In the genomic region with DNA sequence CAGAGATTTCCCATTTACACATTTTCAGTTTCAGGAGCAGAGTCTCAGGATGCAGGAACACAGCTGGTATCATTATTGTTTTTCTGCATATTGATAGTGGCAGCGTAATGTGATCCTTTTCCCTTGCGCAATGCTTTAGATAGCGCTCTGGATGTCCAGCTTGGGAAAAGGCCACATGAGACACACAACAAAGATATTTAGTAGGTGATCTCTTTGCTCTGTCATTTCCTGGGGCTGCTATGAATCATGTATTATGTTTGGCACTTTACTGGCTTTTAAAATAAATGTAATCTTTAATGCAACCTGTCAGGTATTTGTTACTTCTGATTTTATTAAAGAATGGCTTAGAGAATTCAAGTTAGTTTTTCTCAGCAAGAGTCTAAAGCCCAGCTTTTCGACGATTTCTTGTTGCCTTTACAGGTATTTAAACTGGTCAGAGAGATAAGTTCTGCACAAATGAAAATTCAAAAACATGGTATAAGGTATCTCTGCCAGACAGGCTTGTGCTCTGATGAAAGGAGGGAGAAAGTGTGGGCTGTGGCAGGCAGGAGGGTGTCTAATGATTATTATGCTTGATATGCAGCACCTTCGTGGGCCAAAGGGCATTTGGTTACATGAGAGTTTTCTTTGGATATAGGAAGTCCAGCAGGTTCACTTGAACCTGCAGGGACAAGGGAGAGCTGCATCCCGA, we compare ENCODE assay signal across 10 cellular contexts. TPM values are rescaled to one million over a fixed set of nuclear protein-coding genes. Genes with fewer than 3 reads are reported as not detected.
DNase-seq lines count a peak whose midpoint lies in the region; ATAC-seq and TF ChIP-seq lines count a peak whose summit lies in the region.
"Had no signal": no experiment of that assay in that cellular context is flagged by ENCODE, and none has a peak within 500 bp of the region (broad histone marks: within the 10 kb centered on the region; RNA-seq: fewer than 3 reads in every experiment).

No MANE protein-coding gene starts in this region.

- H3K9me3 Mint-ChIP-seq in nephron = peaks cover 4% of the 10 kb centered on the region

- H3F3A ChIP-seq in DOHH2 (ENCODE audit: control insufficient read depth, insufficient read depth) = peaks cover 15% of the 10 kb centered on the region

- H3K4me2 ChIP-seq in DOHH2 (ENCODE audit: low read length) = peak overlapping the region; percentile 32

- peaks cover 4% of the 10 kb centered on the region for H3K27me3 Mint-ChIP-seq in nephron (ENCODE audit: low read depth)

- no peak overlapping the region for H3K27ac ChIP-seq in DOHH2 (ENCODE audit: low read depth, low read length)
- H3K27ac ChIP-seq: lower lobe of right lung had no signal

- no peak for TF ChIP-seq CTCF in DOHH2 (IDR thresholded peaks at IDR 0.05; ENCODE audit: low read depth, low read length, poor library complexity, severe bottlenecking)
- no peak for TF ChIP-seq CTCF in nephron (IDR thresholded peaks at IDR 0.05; ENCODE audit: unreplicated experiment in 3 of 3)
- no peak for TF ChIP-seq CTCF in GM20000 (IDR thresholded peaks at IDR 0.05; ENCODE audit: extremely low read depth, missing control alignments)

- H4K20me1 ChIP-seq in DOHH2 (ENCODE audit: control insufficient read depth, insufficient read depth, low read depth, low read length) = no peaks in the 10 kb centered on the region

- no peaks in the 10 kb centered on the region for H3K9me3 ChIP-seq in DOHH2 (ENCODE audit: control insufficient read depth, insufficient read depth, low read length)
- H3K9me3 ChIP-seq: lower lobe of right lung had no signal

- ATAC-seq in HG03469 (IDR thresholded peaks at IDR 0.05; ENCODE audit: unreplicated experiment) = no peak
- ATAC-seq: lower lobe of right lung had no signal

- H3K27me3 ChIP-seq in DOHH2 (ENCODE audit: control insufficient read depth, low read length) = no peaks in the 10 kb centered on the region

- H3K4me1 ChIP-seq in DOHH2 (ENCODE audit: control insufficient read depth, low read length) = peaks cover 58% of the 10 kb centered on the region

- peaks cover 8% of the 10 kb centered on the region for H3K79me2 ChIP-seq in DOHH2 (ENCODE audit: control insufficient read depth, low read length)

- DNase-seq in LHCN-M2 (ENCODE audit: low read depth) (peak; percentile 70), amniotic epithelial cell (ENCODE audit: low read depth) (peak; percentile 42), GM20000 (ENCODE audit: low spot score) (no peak), NCI-H2081 (lab: John Stamatoyannopoulos, UW) (no peak)
- DNase-seq: lower lobe of right lung; NCI-H1694 treated with DMSO at 0.1 percent for 48 hours; stimulated activated CD4-positive, alpha-beta T cell treated with anti-CD3 and anti-CD28 coated beads, Interleukin-4, amount 100 ng/mL, for 24 hours had no signal

- H3K4me1 Mint-ChIP-seq in nephron = peaks cover 24% of the 10 kb centered on the region

- peak overlapping the region in 2 of 3 experiments; percentile 7 for H3K27ac Mint-ChIP-seq in nephron

- H3K4me3 ChIP-seq in DOHH2 (ENCODE audit: low read length) = no peak overlapping the region
- H3K4me3 ChIP-seq: lower lobe of right lung had no signal

- H3K36me3 Mint-ChIP-seq in nephron (ENCODE audit: low read depth) = no peaks in the 10 kb centered on the region

- no peaks in the 10 kb centered on the region for H3K36me3 ChIP-seq in DOHH2 (ENCODE audit: control insufficient read depth, low read length)
- H3K36me3 ChIP-seq: lower lobe of right lung had no signal

- no peaks in the 10 kb centered on the region for H3K9me2 ChIP-seq in DOHH2 (replicated peaks; ENCODE audit: control insufficient read depth, low read length)

- no peak overlapping the region for H3K4me3 Mint-ChIP-seq in nephron

RNA-seq across cellular contexts. Expression of a gene that starts 42.3 kb away (rescaled TPM):
- 235 and 291 TPM in 2 replicates for total RNA-seq in LHCN-M2 (2014; rRNA removed)
- 188 TPM for polyA plus RNA-seq in LHCN-M2 (2012)

RNA-seq across cellular contexts. Expression of a gene that starts 45.0 kb away (rescaled TPM):
- total RNA-seq in LHCN-M2 (2014; rRNA removed) = 44.5 and 56.9 TPM in 2 replicates
- polyA plus RNA-seq in LHCN-M2 (2012) = 32.2 TPM

Comparison
In these comparisons a context has a peak if more than half of its experiments do, and no peak if none do; other contexts are left out.
1. DNase-seq: peak in LHCN-M2 (single experiment) and amniotic epithelial cell (single experiment); none in GM20000 (single experiment) and NCI-H2081 (0 of 2).